Comparison of ENCODE assay signal across 11 cellular contexts in the genomic region with DNA sequence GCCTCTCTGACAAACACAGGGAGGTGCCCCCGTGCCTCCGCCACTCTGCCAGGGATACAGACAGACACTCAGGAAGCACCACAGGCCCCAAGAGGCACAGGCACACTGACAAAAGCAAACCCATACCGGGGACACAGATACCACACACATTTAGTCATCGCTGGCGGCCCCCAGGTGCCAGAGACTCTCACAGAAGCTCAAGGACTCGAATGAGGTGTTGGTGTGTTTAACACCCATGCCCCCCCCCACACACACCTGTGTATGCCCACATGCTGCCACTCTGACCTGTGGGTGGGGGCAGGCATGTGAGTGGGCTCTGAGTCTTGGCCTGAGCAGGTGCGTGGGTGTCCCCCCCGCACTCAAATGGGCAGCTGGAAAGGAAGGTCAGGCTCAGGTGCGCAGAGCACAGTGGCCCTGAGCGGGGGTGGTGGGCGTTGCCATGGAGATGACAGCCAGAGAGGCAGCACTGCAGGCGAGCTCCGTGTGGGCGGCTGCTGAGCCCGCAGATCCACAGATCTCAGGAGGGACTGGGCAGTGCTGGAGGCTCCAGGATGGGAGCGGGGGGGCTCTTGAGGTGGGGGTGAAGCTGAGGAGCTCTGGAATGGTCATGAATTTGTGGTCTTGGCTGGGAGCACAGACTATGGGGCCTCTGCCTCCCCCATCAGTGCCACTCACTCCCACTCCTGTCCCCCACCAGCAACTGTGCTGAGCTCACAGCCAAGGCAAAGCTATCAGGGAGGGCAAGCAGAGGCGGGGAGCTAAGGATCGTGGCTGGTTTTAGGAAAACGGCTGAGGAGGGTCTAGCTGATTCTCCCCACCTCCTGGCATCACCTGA.
DNase-seq lines count a peak whose midpoint lies in the region; ATAC-seq and TF ChIP-seq lines count a peak whose summit lies in the region.
"Had no signal": no experiment of that assay in that cellular context is flagged by ENCODE, and none has a peak within 500 bp of the region (broad histone marks: within the 10 kb centered on the region; RNA-seq: fewer than 3 reads in every experiment).

No MANE protein-coding gene starts in this region.

- no peak overlapping the region for H2BK20ac ChIP-seq in H9 (ENCODE audit: low read depth, low read length, poor library complexity, severe bottlenecking)

- H2AK5ac ChIP-seq in H9 (ENCODE audit: insufficient read length, low read length) = no peak overlapping the region

- intact Hi-C loops in Caco-2 (cut with micrococcal nuclease; ENCODE audit: unreplicated experiment) = loop anchor here (2.0 kb wide), 1 partner anchor 29 kb away; no protein-coding TSS in a partner anchor

- no peak overlapping the region for H2BK12ac ChIP-seq in H9 (ENCODE audit: insufficient read length, low read depth, low read length)

- H3K9me3 Mint-ChIP-seq in H9 (no peaks in the 10 kb centered on the region; a peak in 2 of 5 replicates), immature natural killer cell (no peaks in the 10 kb centered on the region), Caco-2 (ENCODE audit: unreplicated experiment) (no peaks in the 10 kb centered on the region)
- H3K9me3 Mint-ChIP-seq: naive B cell; stimulated activated naive B cell treated with anti-CD40 and anti-IgM and Interleukin-4, amounts not matched to agents 10 μg/mL and 1 μg/mL and 100 μg/mL, for 72 hours had no signal

- H3K4me2 ChIP-seq in H9 (ENCODE audit: insufficient read depth, insufficient read length, low read length) = no peak overlapping the region

- no peak overlapping the region for H2BK120ac ChIP-seq in H9 (ENCODE audit: low read depth, low read length, poor library complexity, severe bottlenecking)

- H3K79me2 ChIP-seq in H9 (ENCODE audit: insufficient read depth, low read length) = no peaks in the 10 kb centered on the region

- H3K23ac ChIP-seq in H9 (ENCODE audit: insufficient read length, low read depth, low read length) = no peak overlapping the region

- BruUV-seq in Caco-2 (replicated peaks; lab: Mats Ljungman, UMichigan) = no TSS peak

- H3K79me1 ChIP-seq in H9 (ENCODE audit: insufficient read depth, low read depth, low read length, poor library complexity, severe bottlenecking) = no peaks in the 10 kb centered on the region

- no peak overlapping the region for H3K56ac ChIP-seq in H9 (ENCODE audit: insufficient read length, low read depth, low read length)

- H3T11ph ChIP-seq in H9 (ENCODE audit: low read length) = no peak overlapping the region

- no peaks in the 10 kb centered on the region for H3K9me3 ChIP-seq in H9 (ENCODE audit: control insufficient read depth, low read depth, low read length)
- H3K9me3 ChIP-seq in Caco-2 = no peaks in the 10 kb centered on the region

- CTCF ChIA-PET in Caco-2 (lab: Charles Lee) = interaction anchor here (0.6 to 2.8 kb wide), 9 partner anchors 9 to 288 kb away, joined by 3 to 21 read pairs (median 5); a partner anchor contains a TSS

- peak overlapping the region in 1 of 3 experiments; percentile 49; a peak in 1 of 7 replicates for H3K27ac Mint-ChIP-seq in H9
- H3K27ac Mint-ChIP-seq in immature natural killer cell = no peak overlapping the region
- no peak overlapping the region for H3K27ac Mint-ChIP-seq in Caco-2 (ENCODE audit: unreplicated experiment)
- H3K27ac Mint-ChIP-seq: stimulated activated naive B cell treated with anti-CD40 and anti-IgM and Interleukin-4, amounts not matched to agents 10 μg/mL and 1 μg/mL and 100 μg/mL, for 72 hours had no signal

- H3K36me3 ChIP-seq in Caco-2 (ENCODE audit: control insufficient read depth, insufficient read depth, low read length) = no peaks in the 10 kb centered on the region

- no peak overlapping the region for H2BK15ac ChIP-seq in H9 (ENCODE audit: low read depth, low read length)

- no peak overlapping the region for H3K27ac ChIP-seq in H9 (ENCODE audit: insufficient read length, low read depth, low read length)
- H3K27ac ChIP-seq: epithelial cell of prostate had no signal

- H3K27me3 ChIP-seq in H9 (ENCODE audit: insufficient read depth, low read length) (no peaks in the 10 kb centered on the region), Caco-2 (replicated peaks; ENCODE audit: control insufficient read depth, insufficient read depth, low read length) (no peaks in the 10 kb centered on the region)

- H3K36me3 Mint-ChIP-seq in H9 (ENCODE audit: insufficient read depth in 1 of 3, low read depth in 3 of 3) = no peaks in the 10 kb centered on the region
- no peaks in the 10 kb centered on the region for H3K36me3 Mint-ChIP-seq in immature natural killer cell
- no peaks in the 10 kb centered on the region for H3K36me3 Mint-ChIP-seq in Caco-2 (ENCODE audit: insufficient read depth, unreplicated experiment)
- H3K36me3 Mint-ChIP-seq: naive B cell; stimulated activated naive B cell treated with anti-CD40 and anti-IgM and Interleukin-4, amounts not matched to agents 10 μg/mL and 1 μg/mL and 100 μg/mL, for 72 hours had no signal

- H3K4me3 ChIP-seq in foreskin fibroblast (ENCODE audit: low read depth in 1 of 2, low read length in 2 of 2) (no peak overlapping the region), Caco-2 (ENCODE audit: low read depth, low read length) (no peak overlapping the region)

- H4K91ac ChIP-seq in H9 (ENCODE audit: insufficient read length, low read depth, low read length) = no peak overlapping the region

- H3K4me3 Mint-ChIP-seq in H9 (peak overlapping the region in 1 of 2 experiments; percentile 43; a peak in 3 of 5 replicates), immature natural killer cell (no peak overlapping the region), Caco-2 (ENCODE audit: unreplicated experiment) (no peak overlapping the region)
- H3K4me3 Mint-ChIP-seq: stimulated activated naive B cell treated with anti-CD40 and anti-IgM and Interleukin-4, amounts not matched to agents 10 μg/mL and 1 μg/mL and 100 μg/mL, for 72 hours had no signal

- no peaks in the 10 kb centered on the region for H3K23me2 ChIP-seq in H9 (ENCODE audit: insufficient read length, low read depth, low read length, poor library complexity, severe bottlenecking)

- H3K4me1 ChIP-seq in H9 (ENCODE audit: insufficient read depth, low read length) (peaks cover 3% of the 10 kb centered on the region), Caco-2 (0 out of 2 replicates have a peak, but pooled peaks cover 6% of the 10 kb centered on the region)

- H3K27me3 Mint-ChIP-seq in H9 (ENCODE audit: low read depth) (peaks cover 11% of the 10 kb centered on the region), immature natural killer cell (ENCODE audit: low read depth in 3 of 3) (peaks cover 0 to 3% (median 2%) of the 10 kb centered on the region in 3 donors), Caco-2 (ENCODE audit: insufficient read depth, unreplicated experiment) (no peaks in the 10 kb centered on the region)

- DNase-seq in COR-L47 (lab: John Stamatoyannopoulos, UW) (peak; percentile 58), H9 (peak; percentile 71), kidney tubule cell (ENCODE audit: low spot score) (peak; percentile 41), foreskin fibroblast (no peak), immature natural killer cell (no peak), hepatic stellate cell (ENCODE audit: low spot score) (no peak), Caco-2 (no peak)
- DNase-seq: naive B cell; stimulated activated naive B cell treated with anti-CD40 and anti-IgM and Interleukin-4, amounts not matched to agents 10 μg/mL and 1 μg/mL and 100 μg/mL, for 72 hours had no signal

- POLR2A ChIA-PET in Caco-2 (lab: Charles Lee) = interaction anchor here (0.6 kb wide), 1 partner anchor 384 kb away, joined by 3 read pairs; no protein-coding TSS in a partner anchor

- H4K5ac ChIP-seq in H9 (ENCODE audit: insufficient read length, low read depth, low read length) = no peak overlapping the region

- no peak overlapping the region for H3K18ac ChIP-seq in H9 (ENCODE audit: insufficient read length, low read depth, low read length)

- no peak overlapping the region for H4K8ac ChIP-seq in H9 (replicated peaks; ENCODE audit: insufficient read length, low read depth, low read length)

- no peak overlapping the region for H3K4ac ChIP-seq in H9 (ENCODE audit: low read depth, low read length)

- no CpG with 5 or more reads among the region's 19 CpGs for WGBS in H9 (ENCODE audit: extremely low coverage, insufficient read length, low lambda C conversion rate)

- H3K14ac ChIP-seq in H9 (ENCODE audit: insufficient read depth, low read length) = no peak overlapping the region

- no peak overlapping the region for H3K9ac ChIP-seq in H9 (ENCODE audit: extremely low read depth, insufficient read length, low read length)

- ATAC-seq in SK-N-SH treated with all-trans-retinoic acid at 6 μM for 48 hours = peak; percentile 11; the same call in 2 of the 3 replicates

- H2BK5ac ChIP-seq in H9 (ENCODE audit: insufficient read length, low read length) = no peak overlapping the region

- TF ChIP-seq CTCF in H9 (conservative IDR thresholded peaks at IDR 0.05) = no peak
- TF ChIP-seq CTCF in foreskin fibroblast (IDR thresholded peaks at IDR 0.05; ENCODE audit: low read depth, low read length) = no peak
- no peak for TF ChIP-seq CTCF in Caco-2 (IDR thresholded peaks at IDR 0.05; ENCODE audit: insufficient read depth in 1 of 2, low read depth in 1 of 2, low read length in 1 of 2, severe bottlenecking in 1 of 2, unreplicated experiment in 1 of 2)

- H3K4me1 Mint-ChIP-seq in H9 = peaks cover 36 to 62% of the 10 kb centered on the region in 2 experiments
- peaks cover 8 to 18% of the 10 kb centered on the region in 2 donors for H3K4me1 Mint-ChIP-seq in immature natural killer cell
- H3K4me1 Mint-ChIP-seq in Caco-2 (ENCODE audit: low read depth, unreplicated experiment) = peaks cover 7% of the 10 kb centered on the region

- H4K20me1 ChIP-seq in H9 (ENCODE audit: control insufficient read depth, insufficient read depth, insufficient read length) = no peaks in the 10 kb centered on the region

- H2AFZ ChIP-seq in H9 (ENCODE audit: low read length) = no peak overlapping the region

TF ChIP-seq in SK-N-SH treated with all-trans-retinoic acid at 6 μM for 48 hours, 23 proteins besides CTCF, POLR2A, EP300 and RAD21:
- TF ChIP-seq ZNF8 (CRISPR knock-in tag; IDR thresholded peaks at IDR 0.05) = no peak
- no peak for TF ChIP-seq ISL1 (CRISPR knock-in tag; IDR thresholded peaks at IDR 0.05)
- no peak for TF ChIP-seq BACH2 (CRISPR knock-in tag; IDR thresholded peaks at IDR 0.05; ENCODE audit: borderline replicate concordance)

Comparison
In these comparisons a context has a peak if more than half of its experiments do, and no peak if none do; other contexts are left out.
1. DNase-seq: peak in COR-L47 (single experiment), H9 (single experiment) and kidney tubule cell (single experiment); none in foreskin fibroblast (0 of 2), immature natural killer cell (0 of 3), hepatic stellate cell (single experiment) and Caco-2 (0 of 2).